In the genomic region with DNA sequence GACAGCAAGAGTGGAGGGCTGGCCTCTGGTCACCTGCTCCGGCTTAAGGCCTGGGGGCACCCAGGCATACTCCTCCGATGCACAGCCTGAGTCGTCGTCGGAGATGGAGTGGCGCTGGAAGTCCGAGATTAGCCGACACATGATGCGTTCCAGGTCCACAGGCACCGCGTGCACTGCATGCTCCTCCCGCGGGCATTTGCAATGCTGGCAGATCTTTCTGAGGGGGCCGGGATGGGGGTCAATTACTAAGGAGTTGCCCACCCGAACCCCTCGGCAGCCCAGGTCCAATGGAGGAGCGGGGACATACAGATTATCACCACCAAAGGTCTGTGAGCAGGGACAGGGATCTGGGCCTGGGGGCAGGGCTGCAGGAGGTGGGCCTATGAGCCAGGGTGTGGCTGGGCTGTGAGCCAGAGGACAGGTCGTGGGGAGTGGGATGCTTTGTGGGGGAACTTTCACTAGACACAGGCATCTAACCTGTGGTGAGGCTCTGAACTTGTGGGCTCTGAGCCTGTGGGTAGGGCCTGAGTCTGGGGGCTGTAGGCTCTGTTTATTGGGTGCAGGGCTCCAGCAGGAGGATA, we compare ENCODE assay signal across 9 cellular contexts. TPM values are rescaled to one million over a fixed set of nuclear protein-coding genes. Genes with fewer than 3 reads are reported as not detected.
A peak's percentile ranks its signal among the peaks of the same experiment; 100 is the strongest.
DNase-seq lines count a peak whose midpoint lies in the region; ATAC-seq, FAIRE-seq and TF ChIP-seq lines count a peak whose summit lies in the region.
"Had no signal": no experiment of that assay in that cellular context is flagged by ENCODE, and none has a peak within 500 bp of the region (broad histone marks: within the 10 kb centered on the region; RNA-seq: fewer than 3 reads in every experiment).

No MANE protein-coding gene starts in this region.

- dilution Hi-C loops in keratinocyte (cut with MboI; ENCODE audit: extremely low pct_ligation_motif_present, low sequenced_read_pairs): no loop called here

- TF ChIP-seq CTCF in astrocyte (IDR thresholded peaks at IDR 0.05; ENCODE audit: insufficient read depth, low read depth, low read length): no peak
- TF ChIP-seq CTCF in keratinocyte (optimal IDR thresholded peaks at IDR 0.05 in 1 of 3, IDR thresholded peaks at IDR 0.05 in 1 of 3, conservative IDR thresholded peaks at IDR 0.05 in 1 of 3; ENCODE audit: extremely low read depth in 1 of 3, insufficient read depth in 2 of 3, low read length in 3 of 3): no peak
- no peak for TF ChIP-seq CTCF in WERI-Rb-1 (IDR thresholded peaks at IDR 0.05; ENCODE audit: low read depth, low read length)

- no peaks in the 10 kb centered on the region for H3K9me3 ChIP-seq in astrocyte (ENCODE audit: insufficient read depth, low read depth, low read length)
- H3K9me3 ChIP-seq in keratinocyte (ENCODE audit: control insufficient read depth, low read depth, low read length): no peaks in the 10 kb centered on the region
- no peaks in the 10 kb centered on the region for H3K9me3 ChIP-seq in thymus (ENCODE audit: control insufficient read depth)
- no peaks in the 10 kb centered on the region for H3K9me3 ChIP-seq in WERI-Rb-1 (ENCODE audit: severe bottlenecking)

- H3K4me3 Mint-ChIP-seq in activated CD8-positive, alpha-beta memory T cell treated with anti-CD3 and anti-CD28 coated beads, Interleukin-2, amount 10 ng/mL, durations not matched to agents 7 days and 5 days: peak overlapping the region; percentile 83
- H3K4me3 Mint-ChIP-seq in astrocyte (ENCODE audit: unreplicated experiment): peak overlapping the region; percentile 86

- H3K9ac ChIP-seq in astrocyte (ENCODE audit: low read length) (no peak overlapping the region), keratinocyte (ENCODE audit: control insufficient read depth, extremely low read depth, insufficient read depth, low read length) (peak overlapping the region; percentile 52)

- WGBS in thymus: 97% methylated on average over 18 of the region's 18 CpGs

- H3K4me1 ChIP-seq in astrocyte (ENCODE audit: insufficient read depth, low read length) (no peaks in the 10 kb centered on the region), keratinocyte (ENCODE audit: control insufficient read depth, extremely low read depth, insufficient read depth, low read length) (peaks cover 17% of the 10 kb centered on the region), thymus (ENCODE audit: control insufficient read depth, insufficient read depth, low read length) (peaks cover 4% of the 10 kb centered on the region)

- no peaks in the 10 kb centered on the region for H3K9me3 Mint-ChIP-seq in activated CD8-positive, alpha-beta memory T cell treated with anti-CD3 and anti-CD28 coated beads, Interleukin-2, amount 10 ng/mL, durations not matched to agents 7 days and 5 days (ENCODE audit: low read depth)
- H3K9me3 Mint-ChIP-seq in astrocyte (ENCODE audit: unreplicated experiment): no peaks in the 10 kb centered on the region

- peaks cover 23% of the 10 kb centered on the region for H3K36me3 Mint-ChIP-seq in activated CD8-positive, alpha-beta memory T cell treated with anti-CD3 and anti-CD28 coated beads, Interleukin-2, amount 10 ng/mL, durations not matched to agents 7 days and 5 days
- H3K36me3 Mint-ChIP-seq in astrocyte (ENCODE audit: low read depth, unreplicated experiment): no peaks in the 10 kb centered on the region

- H3K9me1 ChIP-seq in keratinocyte (ENCODE audit: control insufficient read depth, extremely low read depth, insufficient read depth, low read length): no peaks in the 10 kb centered on the region

- H3K36me3 ChIP-seq in astrocyte (ENCODE audit: insufficient read depth, low read length) (no peaks in the 10 kb centered on the region), keratinocyte (ENCODE audit: control insufficient read depth in 2 of 2, extremely low read depth in 1 of 2, insufficient read depth in 2 of 2, low read length in 2 of 2) (peaks cover 4 to 6% of the 10 kb centered on the region in 2 experiments), thymus (ENCODE audit: control insufficient read depth, insufficient read depth) (peaks cover 10% of the 10 kb centered on the region), WERI-Rb-1 (no peaks in the 10 kb centered on the region)

- FAIRE-seq in astrocyte (lab: Jason Lieb, UNC) (no peak), keratinocyte (lab: Jason Lieb, UNC) (no peak)

- H3K4me2 ChIP-seq in astrocyte (ENCODE audit: low read length): peak overlapping the region; percentile 85
- H3K4me2 ChIP-seq in keratinocyte (ENCODE audit: control insufficient read depth, extremely low read depth, insufficient read depth, low read depth, low read length): peak overlapping the region; percentile 69

- peak overlapping the region; percentile 34 for H2AFZ ChIP-seq in astrocyte (ENCODE audit: low read depth, low read length)
- H2AFZ ChIP-seq in keratinocyte (ENCODE audit: control insufficient read depth, low read length): no peak overlapping the region

- H3K27me3 Mint-ChIP-seq in activated CD8-positive, alpha-beta memory T cell treated with anti-CD3 and anti-CD28 coated beads, Interleukin-2, amount 10 ng/mL, durations not matched to agents 7 days and 5 days: no peaks in the 10 kb centered on the region
- no peaks in the 10 kb centered on the region for H3K27me3 Mint-ChIP-seq in astrocyte (ENCODE audit: low read depth, unreplicated experiment)

- H3K79me2 ChIP-seq in astrocyte (ENCODE audit: insufficient read depth, low read length) (no peaks in the 10 kb centered on the region), keratinocyte (ENCODE audit: control insufficient read depth, insufficient read depth, low read length) (peaks cover 13% of the 10 kb centered on the region)

- no peaks in the 10 kb centered on the region for H3K27me3 ChIP-seq in astrocyte (ENCODE audit: insufficient read depth, low read length)
- H3K27me3 ChIP-seq in keratinocyte (ENCODE audit: control insufficient read depth, extremely low read depth, insufficient read depth, low read length): no peaks in the 10 kb centered on the region
- no peaks in the 10 kb centered on the region for H3K27me3 ChIP-seq in thymus (ENCODE audit: control insufficient read depth, insufficient read depth)
- peaks cover 15% of the 10 kb centered on the region for H3K27me3 ChIP-seq in WERI-Rb-1 (ENCODE audit: insufficient read depth, low read depth, severe bottlenecking)

- H3K27ac ChIP-seq in astrocyte (ENCODE audit: low read depth, low read length) (no peak overlapping the region), keratinocyte (ENCODE audit: control insufficient read depth, insufficient read depth, low read length) (peak overlapping the region; percentile 31), thymus (ENCODE audit: low read depth) (peak overlapping the region; percentile 40), WERI-Rb-1 (no peak overlapping the region)

- ATAC-seq in activated CD8-positive, alpha-beta memory T cell treated with anti-CD3 and anti-CD28 coated beads, Interleukin-2, amount 10 ng/mL, durations not matched to agents 7 days and 5 days: no peak
- ATAC-seq in HG03025 (IDR thresholded peaks at IDR 0.05; ENCODE audit: low FRiP score, unreplicated experiment): no peak

- H4K20me1 ChIP-seq in astrocyte (ENCODE audit: insufficient read depth, low read length) (peaks cover 7% of the 10 kb centered on the region), keratinocyte (ENCODE audit: control insufficient read depth, extremely low read depth, insufficient read depth, low read length) (no peaks in the 10 kb centered on the region)

- CTCF ChIA-PET in activated CD8-positive, alpha-beta memory T cell treated with anti-CD3 and anti-CD28 coated beads, Interleukin-2, amount 10 ng/mL, durations not matched to agents 7 days and 5 days (lab: Charles Lee): interaction anchor here (1.8 kb wide), 1 partner anchor 9 kb away, joined by 6 read pairs; no protein-coding TSS in a partner anchor

- H3K4me3 ChIP-seq in astrocyte (ENCODE audit: insufficient read depth, low read depth, low read length) (no peak overlapping the region), keratinocyte (ENCODE audit: control insufficient read depth in 2 of 3, extremely low read depth in 1 of 3, insufficient read depth in 2 of 3, low read depth in 1 of 3, low read length in 3 of 3) (peak overlapping the region; percentile 15 to 40 (median 20)), thymus (ENCODE audit: low read length) (no peak overlapping the region), WERI-Rb-1 (ENCODE audit: low read depth, low read length) (no peak overlapping the region)

- peaks cover 10% of the 10 kb centered on the region for H3K4me1 Mint-ChIP-seq in activated CD8-positive, alpha-beta memory T cell treated with anti-CD3 and anti-CD28 coated beads, Interleukin-2, amount 10 ng/mL, durations not matched to agents 7 days and 5 days
- no peaks in the 10 kb centered on the region for H3K4me1 Mint-ChIP-seq in astrocyte (ENCODE audit: low read depth, unreplicated experiment)

- no peak for DNase-seq in activated CD8-positive, alpha-beta memory T cell treated with anti-CD3 and anti-CD28 coated beads, Interleukin-2, amount 10 ng/mL, durations not matched to agents 7 days and 5 days
- DNase-seq in activated CD8-positive, alpha-beta memory T cell treated with anti-CD3 and anti-CD28 coated beads for 24 hours: no peak
- no peak for DNase-seq in astrocyte (ENCODE audit: low read depth)
- no peak for DNase-seq in keratinocyte (ENCODE audit: low read depth, low spot score)
- no peak for DNase-seq in WERI-Rb-1
- DNase-seq in iPS-NIHi11 (ENCODE audit: low spot score): no peak

- H3K27ac Mint-ChIP-seq in activated CD8-positive, alpha-beta memory T cell treated with anti-CD3 and anti-CD28 coated beads, Interleukin-2, amount 10 ng/mL, durations not matched to agents 7 days and 5 days: no peak overlapping the region
- H3K27ac Mint-ChIP-seq in astrocyte (ENCODE audit: unreplicated experiment): no peak overlapping the region

RNA-seq across cellular contexts. Expression of gene PRICKLE3, which starts 2.4 kb away (rescaled TPM):
- total RNA-seq in activated CD8-positive, alpha-beta memory T cell treated with anti-CD3 and anti-CD28 coated beads, Interleukin-2, amount 10 ng/mL, durations not matched to agents 7 days and 5 days: 10 to 100 TPM; 21.1 to 24.7 TPM
- total RNA-seq in astrocyte: 13.9 and 14.2 TPM in 2 replicates
- polyA plus RNA-seq in keratinocyte (8.6 to 13.7 TPM (median 8.7 TPM) in 3 replicates), thymus (5.4 TPM)
- polyA plus RNA-seq in keratinocyte (2011; ENCODE audit: low read depth): 6.1 TPM
- polyA plus RNA-seq in keratinocyte (2011; cell fraction: cytosol; rRNA removed): 7.6 and 13.4 TPM in 2 replicates
- 21.8 and 27.4 TPM in 2 replicates for polyA plus RNA-seq in keratinocyte (2011; cell fraction: nucleus; rRNA removed)
- 18.0 and 18.8 TPM in 2 replicates for polyA plus RNA-seq in keratinocyte (2012; ENCODE audit: low replicate concordance)
- polyA minus RNA-seq in keratinocyte: 8.8 to 43.9 TPM (median 9.4 TPM) in 3 replicates
- polyA minus RNA-seq in keratinocyte (2011; cell fraction: cytosol; rRNA and poly(A)+ RNA removed): 23.8 TPM
- 10.5 and 15.2 TPM in 2 replicates for polyA minus RNA-seq in keratinocyte (2011; cell fraction: nucleus; rRNA and poly(A)+ RNA removed)

RNA-seq across cellular contexts. Expression of gene PLP2, which starts 12.1 kb away (rescaled TPM):
- 10 to 100 TPM; 21.9 to 44.7 TPM for total RNA-seq in activated CD8-positive, alpha-beta memory T cell treated with anti-CD3 and anti-CD28 coated beads, Interleukin-2, amount 10 ng/mL, durations not matched to agents 7 days and 5 days
- 109 TPM in 2 replicates for total RNA-seq in astrocyte
- 284 to 488 TPM (median 358 TPM) in 3 replicates for polyA plus RNA-seq in keratinocyte
- 19.3 TPM for polyA plus RNA-seq in keratinocyte (2011; ENCODE audit: low read depth)
- polyA plus RNA-seq in keratinocyte (2011; cell fraction: cytosol; rRNA removed): 435 and 483 TPM in 2 replicates
- polyA plus RNA-seq in keratinocyte (2011; cell fraction: nucleus; rRNA removed): 270 and 305 TPM in 2 replicates
- 215 and 344 TPM in 2 replicates for polyA plus RNA-seq in keratinocyte (2012; ENCODE audit: low replicate concordance)
- 359 to 538 TPM (median 417 TPM) in 3 replicates for polyA minus RNA-seq in keratinocyte
- 192 TPM for polyA minus RNA-seq in keratinocyte (2011; cell fraction: cytosol; rRNA and poly(A)+ RNA removed)
- polyA minus RNA-seq in keratinocyte (2011; cell fraction: nucleus; rRNA and poly(A)+ RNA removed): 54.7 and 87.5 TPM in 2 replicates
- polyA plus RNA-seq in thymus: 130 TPM

RNA-seq across cellular contexts. Expression of gene SYP, which starts 16.2 kb away (rescaled TPM):
- 1 to 10 TPM; 1.9 to 3.9 TPM for total RNA-seq in activated CD8-positive, alpha-beta memory T cell treated with anti-CD3 and anti-CD28 coated beads, Interleukin-2, amount 10 ng/mL, durations not matched to agents 7 days and 5 days
- total RNA-seq in astrocyte: 1.6 and 1.9 TPM in 2 replicates
- polyA plus RNA-seq in keratinocyte: 0.07 to 0.23 TPM (median 0.13 TPM) in 3 replicates
- not detected for polyA plus RNA-seq in keratinocyte (2011; ENCODE audit: low read depth)
- polyA plus RNA-seq in keratinocyte (2011; cell fraction: cytosol; rRNA removed): 0.03 TPM in 1 of 2 replicates, not detected in the other
- 0.09 and 0.19 TPM in 2 replicates for polyA plus RNA-seq in keratinocyte (2011; cell fraction: nucleus; rRNA removed)
- polyA plus RNA-seq in keratinocyte (2012; ENCODE audit: low replicate concordance): 0.21 and 0.22 TPM in 2 replicates
- polyA minus RNA-seq in keratinocyte: 0.10 TPM in 2 of 3 replicates, not detected in the other
- polyA minus RNA-seq in keratinocyte (2011; cell fraction: cytosol; rRNA and poly(A)+ RNA removed): not detected
- polyA minus RNA-seq in keratinocyte (2011; cell fraction: nucleus; rRNA and poly(A)+ RNA removed): not detected in 2 replicates
- polyA plus RNA-seq in thymus: 3.6 TPM

RNA-seq across cellular contexts. Expression of gene MAGIX, which starts 21.2 kb away (rescaled TPM):
- 1 to 10 TPM; 1.1 to 2.0 TPM for total RNA-seq in activated CD8-positive, alpha-beta memory T cell treated with anti-CD3 and anti-CD28 coated beads, Interleukin-2, amount 10 ng/mL, durations not matched to agents 7 days and 5 days
- 0.96 and 1.2 TPM in 2 replicates for total RNA-seq in astrocyte
- 0.51 to 0.62 TPM (median 0.59 TPM) in 3 replicates for polyA plus RNA-seq in keratinocyte
- polyA plus RNA-seq in keratinocyte (2011; ENCODE audit: low read depth): 0.46 TPM
- 0.29 and 0.77 TPM in 2 replicates for polyA plus RNA-seq in keratinocyte (2011; cell fraction: cytosol; rRNA removed)
- polyA plus RNA-seq in keratinocyte (2011; cell fraction: nucleus; rRNA removed): 0.53 and 0.69 TPM in 2 replicates
- polyA plus RNA-seq in keratinocyte (2012; ENCODE audit: low replicate concordance): 0.47 and 0.83 TPM in 2 replicates
- 0.20 to 0.40 TPM (median 0.22 TPM) in 3 replicates for polyA minus RNA-seq in keratinocyte
- not detected for polyA minus RNA-seq in keratinocyte (2011; cell fraction: cytosol; rRNA and poly(A)+ RNA removed)
- polyA minus RNA-seq in keratinocyte (2011; cell fraction: nucleus; rRNA and poly(A)+ RNA removed): 0.21 and 0.70 TPM in 2 replicates
- 3.0 TPM for polyA plus RNA-seq in thymus
- total RNA-seq: HT1080 had no signal

RNA-seq across cellular contexts. Expression of gene CACNA1F, which starts 49.3 kb away (rescaled TPM):
- 1 to 10 TPM in 1 of 2 experiments, under 1 TPM in 1; 0.19 to 1.3 TPM for total RNA-seq in activated CD8-positive, alpha-beta memory T cell treated with anti-CD3 and anti-CD28 coated beads, Interleukin-2, amount 10 ng/mL, durations not matched to agents 7 days and 5 days
- total RNA-seq in astrocyte: not detected in 2 replicates
- 0.03 TPM in 1 of 3 replicates, not detected in the others for polyA plus RNA-seq in keratinocyte
- not detected for polyA plus RNA-seq in keratinocyte (2011; ENCODE audit: low read depth)
- polyA plus RNA-seq in keratinocyte (2011; cell fraction: cytosol; rRNA removed): not detected in 2 replicates
- polyA plus RNA-seq in keratinocyte (2011; cell fraction: nucleus; rRNA removed): 0.01 TPM in 1 of 2 replicates, not detected in the other
- polyA plus RNA-seq in keratinocyte (2012; ENCODE audit: low replicate concordance): not detected in 2 replicates
- not detected in 3 replicates for polyA minus RNA-seq in keratinocyte
- polyA minus RNA-seq in keratinocyte (2011; cell fraction: cytosol; rRNA and poly(A)+ RNA removed): not detected
- polyA minus RNA-seq in keratinocyte (2011; cell fraction: nucleus; rRNA and poly(A)+ RNA removed): not detected in 2 replicates
- 1.8 TPM for polyA plus RNA-seq in thymus
- total RNA-seq: HT1080 had no signal

Comparison
In these comparisons a context has a peak if more than half of its experiments do, and no peak if none do; other contexts are left out.
1. H3K27ac ChIP-seq: peak in keratinocyte (single experiment) and thymus (single experiment); none in astrocyte (single experiment) and WERI-Rb-1 (single experiment).
2. H3K4me3 ChIP-seq: peak in keratinocyte (3 of 3); none in astrocyte (single experiment), thymus (single experiment) and WERI-Rb-1 (single experiment).